Comparison of ENCODE assay signal across 8 cellular contexts in the genomic region with DNA sequence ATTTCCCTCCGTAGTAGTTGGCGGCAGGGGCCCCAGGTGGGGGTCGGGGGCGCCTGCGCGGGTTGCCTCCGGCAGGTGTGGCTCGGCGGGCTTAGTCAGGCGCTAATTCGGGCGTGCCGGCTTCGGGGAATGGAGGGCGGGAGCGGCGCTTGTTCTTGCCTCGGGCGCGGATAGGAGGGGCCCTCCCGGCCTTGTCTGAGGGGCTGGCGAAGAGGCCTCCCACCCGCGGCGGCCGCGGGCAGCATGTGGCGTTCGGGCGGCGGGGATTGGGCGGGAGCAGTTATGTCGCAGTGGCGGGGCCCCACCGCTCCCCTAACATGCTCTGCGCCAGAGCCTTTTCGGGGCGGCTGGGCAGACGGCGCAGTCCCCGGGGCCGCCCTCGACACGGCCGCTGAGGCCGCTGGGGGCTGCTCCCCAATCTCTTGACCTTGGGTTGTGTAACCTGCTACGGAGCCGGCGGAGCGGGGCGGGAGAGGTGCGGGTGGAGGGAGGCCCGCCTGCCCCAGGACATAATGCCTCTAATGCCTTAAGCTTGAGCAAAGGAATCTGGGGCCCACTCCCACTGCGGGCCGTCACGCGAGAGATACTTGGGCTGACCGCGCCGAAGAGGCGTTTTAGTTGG. TPM values are rescaled to one million over a fixed set of nuclear protein-coding genes. Genes with fewer than 3 reads are reported as not detected.
DNase-seq lines count a peak whose midpoint lies in the region; ATAC-seq and TF ChIP-seq lines count a peak whose summit lies in the region.

No MANE protein-coding gene starts in this region.

- TF ChIP-seq CTCF in AG04450 (IDR thresholded peaks at IDR 0.05; ENCODE audit: low read depth, low read length) (no peak), GM20000 (IDR thresholded peaks at IDR 0.05; ENCODE audit: extremely low read depth, missing control alignments) (no peak)

- no peak for DNase-seq in AG04450 (ENCODE audit: low read depth, low spot score)
- DNase-seq in GM20000 (ENCODE audit: low spot score), result peak; percentile 44
- DNase-seq in activated CD4-positive, CD25-positive, alpha-beta regulatory T cell treated with anti-CD3 and anti-CD28 coated beads, Interleukin-2, amount 50 U/mL, for 16 hours (ENCODE audit: low read depth, low spot score), result peak; percentile 47
- peak; percentile 72 for DNase-seq in central memory CD4-positive, alpha-beta T cell
- peak; percentile 40 to 74 for DNase-seq in left colon
- DNase-seq in stimulated activated CD4-positive, alpha-beta T cell treated with anti-CD3 and anti-CD28 coated beads, Interleukin-1b, Interleukin-23, amount 100 ng/mL, for 4 hours (ENCODE audit: low read depth in 2 of 2), result peak; percentile 50 to 63
- DNase-seq in NCI-H1694 (lab: John Stamatoyannopoulos, UW), result no peak

- ATAC-seq in left colon, result peak; percentile 34

- intact Hi-C loops in left colon (cut with DNase I, micrococcal nuclease), result no loop called here

- peaks cover 15% of the 10 kb centered on the region; the same call in 1 of the 2 replicates for H3K36me3 ChIP-seq in KOPT-K1 (ENCODE audit: insufficient read depth, low read length)

- POLR2A ChIA-PET in AG04450 (lab: Yijun Ruan, JAX), result interaction anchor here (0.5 to 5.5 kb wide), 13 partner anchors 61 to 348 kb away, joined by 3 to 142 read pairs (median 7); a partner anchor contains a TSS

- H3K27ac ChIP-seq in AG04450 (ENCODE audit: low read depth, low read length), result peak overlapping the region; percentile 54
- peak overlapping the region; percentile 96 for H3K27ac ChIP-seq in KOPT-K1 (ENCODE audit: low read depth, low read length, poor library complexity, severe bottlenecking)

- H3K4me3 ChIP-seq in AG04450 (ENCODE audit: low read depth, low read length), result peak overlapping the region; percentile 88

- CTCF ChIA-PET in AG04450 (lab: Charles Lee), result interaction anchor here (1.9 to 2.1 kb wide), 2 partner anchors 193 to 348 kb away, joined by 6 to 13 read pairs; no protein-coding TSS in a partner anchor

- no peaks in the 10 kb centered on the region for H3K27me3 ChIP-seq in AG04450 (ENCODE audit: control insufficient read depth, insufficient read depth, low read length)

- H3K9me3 ChIP-seq in AG04450 (ENCODE audit: control insufficient read depth, insufficient read depth, low read length), result no peaks in the 10 kb centered on the region; the same call in 1 of the 2 replicates
- H3K9me3 ChIP-seq in KOPT-K1 (ENCODE audit: insufficient read depth, low read length, poor library complexity, severe bottlenecking), result no peaks in the 10 kb centered on the region

RNA-seq across cellular contexts. Expression of a gene that starts 1.1 kb away (rescaled TPM):
- 58.0 and 84.5 TPM in 2 replicates for polyA plus RNA-seq in AG04450 (2011; rRNA removed)
- polyA minus RNA-seq in AG04450 (2011; rRNA and poly(A)+ RNA removed), result 32.3 and 63.6 TPM in 2 replicates
- 10 to 100 TPM; 62.0 to 64.1 TPM for total RNA-seq in left colon

Comparison
In these comparisons a context has a peak if more than half of its experiments do, and no peak if none do; other contexts are left out.
1. DNase-seq: peak in GM20000 (single experiment), activated CD4-positive, CD25-positive, alpha-beta regulatory T cell treated with anti-CD3 and anti-CD28 coated beads, Interleukin-2, amount 50 U/mL, for 16 hours (single experiment), central memory CD4-positive, alpha-beta T cell (single experiment), left colon (2 of 2) and stimulated activated CD4-positive, alpha-beta T cell treated with anti-CD3 and anti-CD28 coated beads, Interleukin-1b, Interleukin-23, amount 100 ng/mL, for 4 hours (2 of 2); none in AG04450 (single experiment) and NCI-H1694 (single experiment).